10 cellular contexts compared by ENCODE assay signal in the genomic region with DNA sequence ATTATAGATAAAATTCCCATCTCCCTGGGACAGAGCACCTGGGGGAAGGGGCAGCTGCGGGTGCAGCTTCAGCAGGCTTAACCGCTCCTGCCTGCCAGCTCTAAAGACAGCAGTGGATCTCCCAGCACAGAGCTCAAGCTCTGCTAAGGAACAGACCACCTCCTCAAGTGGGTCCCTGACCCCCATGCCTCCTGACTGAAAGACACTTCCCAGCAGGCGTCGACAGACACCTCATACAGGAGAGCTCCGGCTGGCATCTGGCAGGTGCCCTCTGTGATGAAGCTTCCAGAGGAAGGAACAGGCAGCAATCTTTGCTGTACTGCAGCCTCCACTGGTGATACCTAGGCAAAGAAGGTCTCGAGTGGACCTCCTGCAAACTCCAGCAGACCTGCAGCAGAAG. TPM values are rescaled to one million over a fixed set of nuclear protein-coding genes. Genes with fewer than 3 reads are reported as not detected.
"Had no signal": no experiment of that assay in that cellular context is flagged by ENCODE, and none has a peak within 500 bp of the region (broad histone marks: within the 10 kb centered on the region; RNA-seq: fewer than 3 reads in every experiment).

No MANE protein-coding gene starts in this region.

RNA-seq across cellular contexts. Expression of a gene that starts 51.9 kb away (rescaled TPM):
- total RNA-seq: OCI-LY7, PC-3, PC-9, Peyer's patch, Right ventricle myocardium inferior, Right ventricle myocardium superior, RPMI7951, SJCRH30, SJSA1, SK-MEL-5 had no signal
